8 cellular contexts compared by ENCODE assay signal in the genomic region with DNA sequence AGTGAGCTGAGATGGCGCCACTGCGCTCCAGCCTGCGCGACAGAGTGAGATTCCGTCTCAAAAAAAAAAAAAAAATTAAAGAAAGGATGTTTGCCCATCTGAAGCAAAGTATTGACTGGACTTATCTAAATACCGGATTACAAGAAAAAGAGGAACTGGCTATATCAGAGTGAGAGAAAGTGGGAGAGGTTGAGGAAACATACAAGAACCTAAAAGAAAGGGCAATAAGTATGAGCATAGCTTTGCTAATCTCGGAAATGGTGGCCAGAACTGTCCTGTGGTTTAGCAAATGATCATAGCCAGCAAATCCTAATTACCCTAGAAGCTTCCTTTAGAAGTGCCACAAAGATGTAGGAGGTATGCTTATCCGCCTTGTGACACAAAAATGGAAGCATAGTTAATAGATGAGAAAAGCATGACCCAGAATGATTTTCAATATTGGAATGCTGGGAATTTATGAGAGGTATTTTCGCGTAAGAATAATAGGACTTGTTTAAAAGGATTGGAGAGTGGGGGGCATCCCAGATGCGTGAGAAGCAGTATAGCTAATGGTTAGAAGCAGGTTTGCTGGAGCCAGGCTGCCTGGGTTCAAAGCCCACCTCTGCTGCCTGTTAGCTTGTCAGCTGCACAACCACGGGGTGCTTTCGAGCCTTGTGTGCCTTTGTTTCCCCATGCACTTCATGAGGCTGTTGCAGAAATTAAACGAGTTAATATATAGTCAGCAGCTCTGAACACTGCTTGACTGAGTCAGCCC. TPM values are rescaled to one million over a fixed set of nuclear protein-coding genes. Genes with fewer than 3 reads are reported as not detected.
DNase-seq lines count a peak whose midpoint lies in the region; ATAC-seq and TF ChIP-seq lines count a peak whose summit lies in the region.

No MANE protein-coding gene starts in this region.

- DNase-seq in SIG-M5 treated with dmso at 0.1 percent for 504 hours (lab: John Stamatoyannopoulos, UW; ENCODE audit: unreplicated experiment) (peak; percentile 30), SIG-M5 (lab: John Stamatoyannopoulos, UW) (no peak), RPMI7951 (ENCODE audit: low read depth) (peak; percentile 47), epithelial cell of proximal tubule (ENCODE audit: low read depth) (no peak), non-pigmented ciliary epithelial cell (ENCODE audit: low read depth) (peak; percentile 73), NCI-H2081 (lab: John Stamatoyannopoulos, UW) (no peak)

- H3K4me3 ChIP-seq in epithelial cell of proximal tubule (ENCODE audit: low read depth, low read length) = peak overlapping the region; percentile 99

- no peak for ATAC-seq in HG02885 (IDR thresholded peaks at IDR 0.05; ENCODE audit: poor library complexity, unreplicated experiment)
- ATAC-seq in HG03439 (IDR thresholded peaks at IDR 0.05; ENCODE audit: unreplicated experiment) = no peak

- no peak for TF ChIP-seq CTCF in epithelial cell of proximal tubule (conservative IDR thresholded peaks at IDR 0.05; ENCODE audit: low read depth, low read length)

RNA-seq across cellular contexts. Expression of a gene that starts 1.2 kb away (rescaled TPM):
- total RNA-seq in RPMI7951 (2014; rRNA removed; shearing (Covaris generic)) = 39.4 and 42.7 TPM in 2 replicates
- total RNA-seq in epithelial cell of proximal tubule = 57.9 and 66.5 TPM in 2 replicates

RNA-seq across cellular contexts. Expression of a gene that starts 38.6 kb away (rescaled TPM):
- total RNA-seq in RPMI7951 (2014; rRNA removed; shearing (Covaris generic)) = not detected in 2 replicates
- total RNA-seq in epithelial cell of proximal tubule = not detected in 2 replicates

RNA-seq across cellular contexts. Expression of a gene that starts 55.6 kb away (rescaled TPM):
- total RNA-seq in RPMI7951 (2014; rRNA removed; shearing (Covaris generic)) = 28.8 and 32.7 TPM in 2 replicates
- total RNA-seq in epithelial cell of proximal tubule = 50.6 and 58.4 TPM in 2 replicates

Comparison
In these comparisons a context has a peak if more than half of its experiments do, and no peak if none do; other contexts are left out.
1. DNase-seq: peak in SIG-M5 treated with dmso at 0.1 percent for 504 hours (single experiment), RPMI7951 (single experiment) and non-pigmented ciliary epithelial cell (single experiment); none in SIG-M5 (single experiment), epithelial cell of proximal tubule (single experiment) and NCI-H2081 (0 of 2).